Comparison of ENCODE assay signal across 24 cellular contexts in genomic region chr11:15198284-15198683, GRCh38.
"Had no signal": no experiment of that assay in that cellular context is flagged by ENCODE, and none has a peak within 500 bp of the region (broad histone marks: within the 10 kb centered on the region; RNA-seq: fewer than 3 reads in every experiment).

No MANE protein-coding gene starts in this region.

- DNase-seq: activated CD4-positive, alpha-beta T cell treated with anti-CD3 and anti-CD28 coated beads for 4 hours; activated CD4-positive, alpha-beta T cell treated with anti-CD3 and anti-CD28 coated beads, Interleukin-2, amount 50 U/mL, for 48 hours; activated CD8-positive, alpha-beta memory T cell treated with anti-CD3 and anti-CD28 coated beads for 24 hours; activated effector memory CD4-positive, alpha-beta T cell treated with Interleukin-2 at 50 U/mL for 16 hours; activated naive CD4-positive, alpha-beta T cell treated with Interleukin-2 at 50 U/mL for 16 hours; activated naive CD8-positive, alpha-beta T cell treated with anti-CD3 and anti-CD28 coated beads for 36 hours; adrenal gland; aorta; body of pancreas; cerebellar nuclear complex; colonic mucosa; effector memory CD4-positive, alpha-beta T cell; foreskin keratinocyte; islet precursor cell; mammary epithelial cell; right lobe of liver; stimulated activated CD4-positive, alpha-beta T cell treated with anti-CD3 and anti-CD28 coated beads, Interleukin-2, amount 100 ng/mL, for 48 hours; stimulated activated naive CD4-positive, alpha-beta T cell treated with Interleukin-2 at 50 U/mL for 16 hours; trophoblast cell had no signal

- H3K36me3 ChIP-seq: adrenal gland, cardiac muscle cell, colonic mucosa, right lobe of liver, thoracic aorta, vagina had no signal

- H3K27ac ChIP-seq: adrenal gland, body of pancreas, cardiac muscle cell, colonic mucosa, foreskin keratinocyte, vagina, VCaP had no signal

- H3K4me1 ChIP-seq: adrenal gland, colonic mucosa, foreskin keratinocyte, vagina had no signal

- H3K27me3 ChIP-seq: adrenal gland, body of pancreas, cardiac muscle cell, colonic mucosa, right lobe of liver, vagina had no signal

- H3K4me3 ChIP-seq: adrenal gland, body of pancreas, cardiac muscle cell, colonic mucosa, right lobe of liver, thoracic aorta, vagina had no signal

- H3K36me3 Mint-ChIP-seq: activated naive CD8-positive, alpha-beta T cell treated with anti-CD3 and anti-CD28 coated beads for 36 hours had no signal

- H3K4me3 Mint-ChIP-seq: activated naive CD8-positive, alpha-beta T cell treated with anti-CD3 and anti-CD28 coated beads for 36 hours had no signal

- H3K27me3 Mint-ChIP-seq: activated naive CD8-positive, alpha-beta T cell treated with anti-CD3 and anti-CD28 coated beads for 36 hours had no signal

- H3K9me3 ChIP-seq: adrenal gland, body of pancreas, colonic mucosa, right lobe of liver, thoracic aorta, vagina had no signal

- H3K4me1 Mint-ChIP-seq: activated naive CD8-positive, alpha-beta T cell treated with anti-CD3 and anti-CD28 coated beads for 36 hours had no signal

- ATAC-seq: body of pancreas, esophagus mucosa, foreskin keratinocyte, right lobe of liver had no signal

- H3K9me3 Mint-ChIP-seq: activated naive CD8-positive, alpha-beta T cell treated with anti-CD3 and anti-CD28 coated beads for 36 hours had no signal

- H3K27ac Mint-ChIP-seq: activated naive CD8-positive, alpha-beta T cell treated with anti-CD3 and anti-CD28 coated beads for 36 hours had no signal
